In the genomic region with DNA sequence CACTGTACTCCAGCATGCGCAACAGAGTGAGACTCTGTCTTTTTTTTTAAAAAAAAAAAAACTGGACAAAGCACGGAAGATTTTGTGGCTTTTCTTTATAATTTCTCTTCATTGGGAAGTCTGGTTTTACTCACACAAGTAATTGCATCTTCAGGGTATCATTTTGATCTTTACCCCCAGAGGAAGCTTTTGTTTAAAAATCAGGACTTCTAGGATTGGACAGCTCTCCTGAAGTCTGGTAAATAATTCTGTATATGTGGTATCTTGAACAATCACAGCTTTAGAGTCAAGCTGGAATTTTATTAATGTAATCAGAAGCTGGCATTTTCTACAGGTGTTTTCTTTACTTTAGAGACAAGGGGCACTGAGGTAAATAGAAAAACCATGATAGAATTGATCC, we compare ENCODE assay signal across 1 cellular context.
TF ChIP-seq lines count a peak whose summit lies in the region.

No MANE protein-coding gene starts in this region.

TF ChIP-seq in SK-N-SH, 30 proteins besides CTCF, POLR2A, EP300 and RAD21:
- TF ChIP-seq, protein P1, sequence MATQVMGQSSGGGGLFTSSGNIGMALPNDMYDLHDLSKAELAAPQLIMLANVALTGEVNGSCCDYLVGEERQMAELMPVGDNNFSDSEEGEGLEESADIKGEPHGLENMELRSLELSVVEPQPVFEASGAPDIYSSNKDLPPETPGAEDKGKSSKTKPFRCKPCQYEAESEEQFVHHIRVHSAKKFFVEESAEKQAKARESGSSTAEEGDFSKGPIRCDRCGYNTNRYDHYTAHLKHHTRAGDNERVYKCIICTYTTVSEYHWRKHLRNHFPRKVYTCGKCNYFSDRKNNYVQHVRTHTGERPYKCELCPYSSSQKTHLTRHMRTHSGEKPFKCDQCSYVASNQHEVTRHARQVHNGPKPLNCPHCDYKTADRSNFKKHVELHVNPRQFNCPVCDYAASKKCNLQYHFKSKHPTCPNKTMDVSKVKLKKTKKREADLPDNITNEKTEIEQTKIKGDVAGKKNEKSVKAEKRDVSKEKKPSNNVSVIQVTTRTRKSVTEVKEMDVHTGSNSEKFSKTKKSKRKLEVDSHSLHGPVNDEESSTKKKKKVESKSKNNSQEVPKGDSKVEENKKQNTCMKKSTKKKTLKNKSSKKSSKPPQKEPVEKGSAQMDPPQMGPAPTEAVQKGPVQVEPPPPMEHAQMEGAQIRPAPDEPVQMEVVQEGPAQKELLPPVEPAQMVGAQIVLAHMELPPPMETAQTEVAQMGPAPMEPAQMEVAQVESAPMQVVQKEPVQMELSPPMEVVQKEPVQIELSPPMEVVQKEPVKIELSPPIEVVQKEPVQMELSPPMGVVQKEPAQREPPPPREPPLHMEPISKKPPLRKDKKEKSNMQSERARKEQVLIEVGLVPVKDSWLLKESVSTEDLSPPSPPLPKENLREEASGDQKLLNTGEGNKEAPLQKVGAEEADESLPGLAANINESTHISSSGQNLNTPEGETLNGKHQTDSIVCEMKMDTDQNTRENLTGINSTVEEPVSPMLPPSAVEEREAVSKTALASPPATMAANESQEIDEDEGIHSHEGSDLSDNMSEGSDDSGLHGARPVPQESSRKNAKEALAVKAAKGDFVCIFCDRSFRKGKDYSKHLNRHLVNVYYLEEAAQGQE (IDR thresholded peaks at IDR 0.05; ENCODE audit: low read depth, low read length), result peak; percentile 78
- no peak for TF ChIP-seq RFX5 (IDR thresholded peaks at IDR 0.05; ENCODE audit: low read length)
TF ChIP-seq in SK-N-SH: peak in this region for 1.
